ENCODE assay signal across 16 cellular contexts in the genomic region with DNA sequence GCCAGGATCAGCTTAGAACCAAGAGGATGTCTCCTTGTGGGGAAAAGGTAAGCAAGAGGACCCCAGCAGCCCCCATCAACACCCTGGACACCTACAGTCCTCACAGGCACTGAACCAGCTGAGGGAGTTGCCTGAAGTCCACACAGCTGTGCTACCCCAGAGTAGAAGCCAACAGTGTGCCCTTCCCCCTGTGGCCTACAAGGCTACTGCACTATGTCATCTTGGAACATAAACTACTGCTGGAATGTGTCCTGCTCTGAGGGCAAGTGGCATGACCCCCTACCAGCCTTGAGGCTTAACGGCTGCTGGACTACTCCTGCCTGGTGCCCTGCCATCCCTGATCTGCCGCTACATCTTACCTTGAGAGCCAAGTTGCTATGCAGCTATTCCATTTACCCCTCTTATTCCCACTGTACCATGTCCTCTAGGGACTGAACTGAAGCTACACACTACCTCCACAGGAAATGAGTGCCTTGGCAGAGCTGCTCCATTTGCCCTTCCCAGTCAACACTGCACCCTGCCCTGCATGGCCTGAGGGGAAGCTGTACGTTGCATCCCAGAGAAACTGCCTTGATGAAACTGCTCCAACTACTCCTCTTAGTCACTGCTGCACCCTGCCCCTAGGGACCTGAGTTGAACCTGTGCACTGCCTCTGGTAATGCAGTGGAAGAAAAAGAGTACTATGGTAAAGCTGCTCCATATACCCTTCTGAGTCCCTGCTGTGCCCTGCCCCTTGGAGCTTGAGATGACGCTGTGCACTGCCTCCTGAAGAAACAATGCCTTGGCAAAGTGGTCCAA. TPM values are rescaled to one million over a fixed set of nuclear protein-coding genes. Genes with fewer than 3 reads are reported as not detected.
DNase-seq lines count a peak whose midpoint lies in the region; ATAC-seq and TF ChIP-seq lines count a peak whose summit lies in the region.
"Had no signal": no experiment of that assay in that cellular context is flagged by ENCODE, and none has a peak within 500 bp of the region (broad histone marks: within the 10 kb centered on the region; RNA-seq: fewer than 3 reads in every experiment).

No MANE protein-coding gene starts in this region.

- no peak overlapping the region for H3K27ac Mint-ChIP-seq in WTC11
- H3K27ac Mint-ChIP-seq: CD4-positive, alpha-beta memory T cell had no signal

- H2AK5ac ChIP-seq in neuronal stem cell (ENCODE audit: low read depth, low read length): no peak overlapping the region

- H3K79me1 ChIP-seq in neuronal stem cell (ENCODE audit: low read depth, low read length): no peaks in the 10 kb centered on the region

- H3K9me3 Mint-ChIP-seq in WTC11: peaks cover 78% of the 10 kb centered on the region

- H3K4ac ChIP-seq in neuronal stem cell (ENCODE audit: low read length): no peak overlapping the region

- H3K4me3 ChIP-seq in esophagus (ENCODE audit: low read depth in 1 of 2, low read length in 2 of 2) (no peak overlapping the region), neuronal stem cell (ENCODE audit: low read length in 2 of 2) (no peak overlapping the region), aorta (ENCODE audit: low read length in 2 of 2) (no peak overlapping the region), HAP-1 (no peak overlapping the region)
- H3K4me3 ChIP-seq: A549 had no signal

- POLR2A ChIA-PET in WTC11 (lab: Charles Lee): interaction anchor here (1.0 kb wide), 1 partner anchor 17 kb away, joined by 3 read pairs; no protein-coding TSS in a partner anchor

- DNase-seq in WTC11 (ENCODE audit: low spot score) (no peak), neuronal stem cell (ENCODE audit: low spot score) (no peak), aorta (no peak), HAP-1 (ENCODE audit: low spot score in 2 of 2) (no peak)
- no peak for DNase-seq in stimulated activated CD4-positive, alpha-beta T cell treated with anti-CD3 and anti-CD28 coated beads, Interleukin-12 subunit alpha, Interleukin-12 subunit beta, amount 100 ng/mL, for 4 hours
- DNase-seq: BE2C; CD4-positive, alpha-beta memory T cell; DMS153; DND-41; GDM1 had no signal

- peaks cover 34% of the 10 kb centered on the region for H3K36me3 Mint-ChIP-seq in WTC11

- no peak overlapping the region for H2BK12ac ChIP-seq in neuronal stem cell (ENCODE audit: low read length)

- in situ Hi-C loops in HAP-1 (cut with MboI; ENCODE audit: low sequenced_read_pairs): no loop called here

- H2AFZ ChIP-seq in neuronal stem cell (ENCODE audit: low read length): no peak overlapping the region

- H3K9ac ChIP-seq in neuronal stem cell (ENCODE audit: low read depth, low read length, poor library complexity): no peak overlapping the region

- H3K36me3 ChIP-seq in esophagus (ENCODE audit: control insufficient read depth in 2 of 2, insufficient read depth in 2 of 2, low read length in 1 of 2): no peaks in the 10 kb centered on the region
- H3K36me3 ChIP-seq in neuronal stem cell (replicated peaks in 1 of 2; ENCODE audit: control insufficient read depth in 2 of 2, insufficient read depth in 2 of 2, low read length in 2 of 2): no peaks in the 10 kb centered on the region
- no peaks in the 10 kb centered on the region for H3K36me3 ChIP-seq in aorta (ENCODE audit: control insufficient read depth in 1 of 2, insufficient read depth in 2 of 2, low read length in 1 of 2)
- no peaks in the 10 kb centered on the region for H3K36me3 ChIP-seq in HAP-1 (replicated peaks)
- H3K36me3 ChIP-seq: BE2C had no signal

- H3K27me3 Mint-ChIP-seq in WTC11 (ENCODE audit: low read depth): 0 out of 2 replicates have a peak, but pooled peaks cover 4% of the 10 kb centered on the region

- H3K4me1 Mint-ChIP-seq in WTC11: peaks cover 8% of the 10 kb centered on the region
- H3K4me1 Mint-ChIP-seq: CD4-positive, alpha-beta memory T cell had no signal

- ATAC-seq in WTC11: peak; percentile 67
- peak; percentile 15 for ATAC-seq in aorta (ENCODE audit: low FRiP score)
- ATAC-seq in HG03108 (IDR thresholded peaks at IDR 0.05; ENCODE audit: unreplicated experiment): no peak
- ATAC-seq: A549 had no signal

- TF ChIP-seq CTCF in WTC11 (IDR thresholded peaks at IDR 0.05): no peak

- H2BK5ac ChIP-seq in neuronal stem cell (ENCODE audit: low read length): no peak overlapping the region

- CTCF ChIA-PET in WTC11 (lab: Charles Lee): no interaction called here

- WGBS in esophagus, 2 donors: 70 to 85% methylated on average over 4 of the region's 4 CpGs
- WGBS in neuronal stem cell (ENCODE audit: extremely low coverage in 2 of 2, insufficient read length in 2 of 2, insufficient replicate concordance in 1 of 2), 2 donors: no CpG with 5 or more reads among the region's 4 CpGs
- 85 to 93% methylated on average over 4 of the region's 4 CpGs for WGBS in aorta, 2 donors

- no peak overlapping the region for H2BK120ac ChIP-seq in neuronal stem cell (ENCODE audit: low read depth, low read length)

- H3K4me1 ChIP-seq in esophagus (ENCODE audit: control insufficient read depth in 2 of 2, insufficient read depth in 2 of 2, low read length in 1 of 2) (peaks cover 0 to 14% of the 10 kb centered on the region in 2 donors), neuronal stem cell (ENCODE audit: control insufficient read depth in 2 of 2, insufficient read depth in 1 of 2, low read depth in 1 of 2, low read length in 2 of 2) (no peaks in the 10 kb centered on the region), aorta (ENCODE audit: control insufficient read depth in 1 of 2, insufficient read depth in 2 of 2, low read length in 2 of 2) (no peaks in the 10 kb centered on the region), HAP-1 (no peaks in the 10 kb centered on the region)
- H3K4me1 ChIP-seq: A549, BE2C had no signal

- no peak overlapping the region for H3K4me3 Mint-ChIP-seq in WTC11
- H3K4me3 Mint-ChIP-seq: CD4-positive, alpha-beta memory T cell had no signal

- no peak overlapping the region for H4K91ac ChIP-seq in neuronal stem cell (ENCODE audit: low read depth, low read length, poor library complexity)

- intact Hi-C loops in aorta (cut with DNase I): no loop called here

- peak overlapping the region; percentile 23 to 43 for H3K27ac ChIP-seq in esophagus (ENCODE audit: low read depth in 2 of 2, low read length in 1 of 2)
- H3K27ac ChIP-seq in neuronal stem cell (replicated peaks; ENCODE audit: low read length): no peak overlapping the region
- H3K27ac ChIP-seq in aorta (ENCODE audit: low read depth in 1 of 2, low read length in 2 of 2): no peak overlapping the region
- H3K27ac ChIP-seq: A549, C4-2B had no signal

- H2BK15ac ChIP-seq in neuronal stem cell (ENCODE audit: low read length): no peak overlapping the region

- peak overlapping the region; percentile 63 for H3K14ac ChIP-seq in neuronal stem cell (ENCODE audit: low read length)

- H4K8ac ChIP-seq in neuronal stem cell (ENCODE audit: low read depth, low read length): peak overlapping the region; percentile 53

- H3K18ac ChIP-seq in neuronal stem cell (ENCODE audit: low read length): no peak overlapping the region

- H3K23ac ChIP-seq in neuronal stem cell (ENCODE audit: low read depth, low read length, poor library complexity): no peak overlapping the region

- H3K27me3 ChIP-seq in esophagus (ENCODE audit: control insufficient read depth in 1 of 2, insufficient read depth in 2 of 2, low read length in 2 of 2): no peaks in the 10 kb centered on the region
- no peaks in the 10 kb centered on the region for H3K27me3 ChIP-seq in neuronal stem cell (ENCODE audit: control insufficient read depth in 3 of 3, insufficient read depth in 3 of 3, low read depth in 1 of 3, low read length in 3 of 3)
- H3K27me3 ChIP-seq in aorta (ENCODE audit: control insufficient read depth in 1 of 2, insufficient read depth in 2 of 2, low read length in 1 of 2): no peaks in the 10 kb centered on the region
- H3K27me3 ChIP-seq in HAP-1 (ENCODE audit: low read depth): no peaks in the 10 kb centered on the region
- H3K27me3 ChIP-seq: BE2C had no signal

- H3K9me3 ChIP-seq in esophagus (ENCODE audit: control insufficient read depth in 2 of 2, insufficient read depth in 1 of 2, low read depth in 1 of 2, low read length in 1 of 2) (peaks cover 2 to 14% of the 10 kb centered on the region in 2 donors), neuronal stem cell (replicated peaks in 1 of 2; ENCODE audit: control insufficient read depth in 2 of 2, insufficient read depth in 1 of 2, low read depth in 1 of 2, low read length in 2 of 2) (peaks cover 0 to 12% of the 10 kb centered on the region in 2 donors), aorta (ENCODE audit: control insufficient read depth, low read length) (peaks cover 3% of the 10 kb centered on the region), HAP-1 (no peaks in the 10 kb centered on the region)
- H3K9me3 ChIP-seq: A549, BE2C had no signal

- no peak overlapping the region for H3K4me2 ChIP-seq in neuronal stem cell (ENCODE audit: insufficient read depth, low read length, poor library complexity, severe bottlenecking)
- H3K4me2 ChIP-seq: A549 had no signal

TF ChIP-seq in WTC11, 78 proteins besides CTCF, POLR2A, EP300 and RAD21 (continues in another document):
- TF ChIP-seq HMGA2 (CRISPR knock-in tag; IDR thresholded peaks at IDR 0.05) (no peak), CBFB (CRISPR knock-in tag; IDR thresholded peaks at IDR 0.05; ENCODE audit: low read depth) (no peak), RORB (CRISPR knock-in tag; IDR thresholded peaks at IDR 0.05) (no peak), MYBL2 (CRISPR knock-in tag; IDR thresholded peaks at IDR 0.05) (no peak), PRRX2 (CRISPR knock-in tag; IDR thresholded peaks at IDR 0.05) (no peak), ZNF416 (CRISPR knock-in tag; IDR thresholded peaks at IDR 0.05) (no peak)
- TF ChIP-seq, protein P1, sequence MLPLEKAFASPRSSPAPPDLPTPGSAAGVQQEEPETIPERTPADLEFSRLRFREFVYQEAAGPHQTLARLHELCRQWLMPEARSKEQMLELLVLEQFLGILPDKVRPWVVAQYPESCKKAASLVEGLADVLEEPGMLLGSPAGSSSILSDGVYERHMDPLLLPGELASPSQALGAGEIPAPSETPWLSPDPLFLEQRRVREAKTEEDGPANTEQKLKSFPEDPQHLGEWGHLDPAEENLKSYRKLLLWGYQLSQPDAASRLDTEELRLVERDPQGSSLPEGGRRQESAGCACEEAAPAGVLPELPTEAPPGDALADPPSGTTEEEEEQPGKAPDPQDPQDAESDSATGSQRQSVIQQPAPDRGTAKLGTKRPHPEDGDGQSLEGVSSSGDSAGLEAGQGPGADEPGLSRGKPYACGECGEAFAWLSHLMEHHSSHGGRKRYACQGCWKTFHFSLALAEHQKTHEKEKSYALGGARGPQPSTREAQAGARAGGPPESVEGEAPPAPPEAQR (CRISPR knock-in tag; IDR thresholded peaks at IDR 0.05): no peak
- TF ChIP-seq, protein P2, sequence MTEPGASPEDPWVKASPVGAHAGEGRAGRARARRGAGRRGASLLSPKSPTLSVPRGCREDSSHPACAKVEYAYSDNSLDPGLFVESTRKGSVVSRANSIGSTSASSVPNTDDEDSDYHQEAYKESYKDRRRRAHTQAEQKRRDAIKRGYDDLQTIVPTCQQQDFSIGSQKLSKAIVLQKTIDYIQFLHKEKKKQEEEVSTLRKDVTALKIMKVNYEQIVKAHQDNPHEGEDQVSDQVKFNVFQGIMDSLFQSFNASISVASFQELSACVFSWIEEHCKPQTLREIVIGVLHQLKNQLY (CRISPR knock-in tag; IDR thresholded peaks at IDR 0.05): no peak

RNA-seq across cellular contexts. Expression of a gene that starts 40.2 kb away (rescaled TPM):
- not detected in 3 replicates for total RNA-seq in WTC11 (2021)
- polyA plus RNA-seq in esophagus: under 1 TPM; 0.26 TPM
- 0.01 TPM for polyA plus RNA-seq in neuronal stem cell (2013, experiment 1 of 2)
- 0.01 TPM for polyA plus RNA-seq in neuronal stem cell (2013, experiment 2 of 2)
- not detected for total RNA-seq in aorta
- polyA plus RNA-seq in aorta: not detected
- total RNA-seq: CD4-positive, alpha-beta memory T cell; HT1080 had no signal
- polyA plus RNA-seq: A549; AG04450; CD4-positive, alpha-beta memory T cell had no signal

Comparison
In these comparisons a context has a peak if more than half of its experiments do, and no peak if none do; other contexts are left out.
1. H3K27ac ChIP-seq: peak in esophagus (2 of 2); none in neuronal stem cell (single experiment) and aorta (0 of 2).